ENCODE assay signal across 10 cellular contexts in the genomic region with DNA sequence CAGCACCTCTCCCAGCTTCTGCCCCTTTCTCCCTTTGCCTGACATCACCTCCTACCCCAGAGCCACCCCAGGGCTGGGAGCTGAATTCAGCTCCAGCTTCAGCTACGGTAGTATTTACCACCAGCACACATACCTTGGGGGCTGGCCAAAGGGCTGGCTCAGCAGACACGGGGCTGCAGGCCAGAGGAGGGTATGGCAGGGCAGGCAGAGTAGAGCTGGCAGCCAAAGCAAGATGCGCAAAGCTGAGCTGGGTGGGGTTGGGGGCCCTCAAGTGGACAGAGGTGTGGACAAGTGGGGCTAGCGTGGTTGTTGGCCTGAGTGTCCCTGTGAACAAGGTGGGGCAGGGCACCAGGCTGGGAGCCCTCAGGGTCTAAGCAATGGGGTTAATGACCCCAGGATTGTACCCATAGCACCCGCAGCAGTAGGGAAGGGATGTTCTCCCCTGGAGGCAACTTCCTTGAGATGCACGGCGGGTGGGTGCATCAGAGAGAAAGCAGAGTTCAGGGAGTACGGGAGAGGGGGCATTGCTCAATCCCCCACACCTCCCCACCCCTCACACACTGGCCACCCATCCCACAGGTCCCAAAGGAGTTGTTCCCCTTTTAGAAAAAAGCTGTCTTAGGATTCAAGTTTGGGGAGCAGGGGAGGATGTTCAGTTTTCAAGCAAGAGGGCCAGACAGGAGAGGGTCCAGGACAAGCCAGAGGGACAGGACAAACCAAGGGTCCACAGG. TPM values are rescaled to one million over a fixed set of nuclear protein-coding genes. Genes with fewer than 3 reads are reported as not detected.
DNase-seq lines count a peak whose midpoint lies in the region; ATAC-seq and TF ChIP-seq lines count a peak whose summit lies in the region.
"Had no signal": no experiment of that assay in that cellular context is flagged by ENCODE, and none has a peak within 500 bp of the region (broad histone marks: within the 10 kb centered on the region; RNA-seq: fewer than 3 reads in every experiment).

No MANE protein-coding gene starts in this region.

- TF ChIP-seq POLR2A in prostate gland (IDR thresholded peaks at IDR 0.05): no peak

- H3K27me3 Mint-ChIP-seq in CD4-positive, alpha-beta T cell: no peaks in the 10 kb centered on the region

- H3K4me3 ChIP-seq in RWPE2 (ENCODE audit: severe bottlenecking): no peak overlapping the region
- peak overlapping the region; percentile 25 for H3K4me3 ChIP-seq in rectal smooth muscle tissue (ENCODE audit: low read length)
- no peak overlapping the region for H3K4me3 ChIP-seq in prostate gland

- DNase-seq in CD4-positive, alpha-beta T cell: no peak
- DNase-seq in RWPE2 (ENCODE audit: low spot score): no peak
- peak; percentile 43 for DNase-seq in fibroblast of peridontal ligament (ENCODE audit: extremely low read depth)
- no peak for DNase-seq in NCI-H1930 (lab: John Stamatoyannopoulos, UW)
- no peak for DNase-seq in foreskin keratinocyte
- DNase-seq in prostate gland (ENCODE audit: low spot score): no peak
- DNase-seq: GF-D8 had no signal

- no peak for TF ChIP-seq CTCF in CD4-positive, alpha-beta T cell (IDR thresholded peaks at IDR 0.05)
- TF ChIP-seq CTCF in RWPE2 (IDR thresholded peaks at IDR 0.05; ENCODE audit: poor library complexity, severe bottlenecking) (no peak), foreskin keratinocyte (conservative IDR thresholded peaks at IDR 0.05) (no peak), prostate gland (IDR thresholded peaks at IDR 0.05) (no peak)

- no peak for ATAC-seq in CD4-positive, alpha-beta T cell (ENCODE audit: poor library complexity)
- no peak for ATAC-seq in RWPE2 (ENCODE audit: low read depth)
- no peak for ATAC-seq in GM18870 (IDR thresholded peaks at IDR 0.05; ENCODE audit: unreplicated experiment)
- no peak for ATAC-seq in foreskin keratinocyte

- H3K4me3 Mint-ChIP-seq in CD4-positive, alpha-beta T cell: peak overlapping the region; percentile 38

- H3K27ac ChIP-seq in CD4-positive, alpha-beta T cell (ENCODE audit: low read depth, low read length): peak overlapping the region; percentile 65
- H3K27ac ChIP-seq in RWPE2 (ENCODE audit: poor library complexity, severe bottlenecking): peak overlapping the region; percentile 87
- H3K27ac ChIP-seq in rectal smooth muscle tissue (ENCODE audit: low read depth, low read length): peak overlapping the region; percentile 54
- H3K27ac ChIP-seq in foreskin keratinocyte: no peak overlapping the region
- peak overlapping the region in 1 of 2 donors; percentile 36 for H3K27ac ChIP-seq in prostate gland

- peaks cover 98% of the 10 kb centered on the region for H3K4me1 Mint-ChIP-seq in CD4-positive, alpha-beta T cell (ENCODE audit: low read depth)

- no peaks in the 10 kb centered on the region for H3K27me3 ChIP-seq in CD4-positive, alpha-beta T cell (ENCODE audit: control insufficient read depth, insufficient read depth, low read length)
- H3K27me3 ChIP-seq in RWPE2 (ENCODE audit: insufficient read depth, poor library complexity, severe bottlenecking): no peaks in the 10 kb centered on the region
- no peaks in the 10 kb centered on the region for H3K27me3 ChIP-seq in rectal smooth muscle tissue (ENCODE audit: control insufficient read depth, insufficient read depth, low read length)
- H3K27me3 ChIP-seq in foreskin keratinocyte: no peaks in the 10 kb centered on the region
- no peaks in the 10 kb centered on the region for H3K27me3 ChIP-seq in prostate gland (replicated peaks; ENCODE audit: insufficient read depth)

- H3K36me3 Mint-ChIP-seq in CD4-positive, alpha-beta T cell (ENCODE audit: low read depth): peaks cover 96% of the 10 kb centered on the region

- peaks cover 43% of the 10 kb centered on the region for H3K4me1 ChIP-seq in RWPE2 (ENCODE audit: insufficient read depth, poor library complexity, severe bottlenecking)
- peaks cover 41% of the 10 kb centered on the region for H3K4me1 ChIP-seq in rectal smooth muscle tissue (ENCODE audit: control insufficient read depth, insufficient read depth, low read length)
- peaks cover 13% of the 10 kb centered on the region for H3K4me1 ChIP-seq in foreskin keratinocyte
- H3K4me1 ChIP-seq in prostate gland (replicated peaks): no peaks in the 10 kb centered on the region

- POLR2A ChIA-PET in CD4-positive, alpha-beta T cell (lab: Charles Lee): interaction anchor here (1.0 to 14.6 kb wide), 4 partner anchors 7 to 38 kb away, joined by 4 to 416 read pairs (median 82); a partner anchor contains a TSS

- no peaks in the 10 kb centered on the region for H3K9me3 ChIP-seq in CD4-positive, alpha-beta T cell (ENCODE audit: control insufficient read depth, low read length)
- H3K9me3 ChIP-seq in RWPE2 (ENCODE audit: severe bottlenecking) (no peaks in the 10 kb centered on the region), prostate gland (no peaks in the 10 kb centered on the region)

- intact Hi-C loops in CD4-positive, alpha-beta T cell (cut with DNase I, micrococcal nuclease): no loop called here
- intact Hi-C loops in prostate gland (cut with DNase I): no loop called here

- peak overlapping the region; percentile 95 for H3K27ac Mint-ChIP-seq in CD4-positive, alpha-beta T cell

- no peaks in the 10 kb centered on the region for H3K36me3 ChIP-seq in RWPE2 (ENCODE audit: low read depth)
- peaks cover 20% of the 10 kb centered on the region for H3K36me3 ChIP-seq in rectal smooth muscle tissue (ENCODE audit: control insufficient read depth, insufficient read depth, low read length)
- no peaks in the 10 kb centered on the region for H3K36me3 ChIP-seq in prostate gland

- no peaks in the 10 kb centered on the region for H3K9me3 Mint-ChIP-seq in CD4-positive, alpha-beta T cell

- no peak overlapping the region for H3K9ac ChIP-seq in rectal smooth muscle tissue (ENCODE audit: low read length)

- CTCF ChIA-PET in CD4-positive, alpha-beta T cell (lab: Charles Lee): interaction anchor here (1.3 to 2.7 kb wide), 2 partner anchors 8 to 39 kb away, joined by 3 to 19 read pairs; a partner anchor contains a TSS

- WGBS in prostate gland: 58% methylated on average over 8 of the region's 8 CpGs

RNA-seq across cellular contexts. Expression of a gene that starts 8.0 kb away (rescaled TPM):
- total RNA-seq in CD4-positive, alpha-beta T cell: 10 to 100 TPM; 86.2 to 91.4 TPM
- 4.0 and 5.2 TPM in 2 replicates for total RNA-seq in foreskin keratinocyte
- 5.2 and 6.1 TPM in 2 replicates for polyA plus RNA-seq in foreskin keratinocyte
- 10 to 100 TPM; 23.1 to 40.2 TPM for total RNA-seq in prostate gland
- total RNA-seq: H1 had no signal

RNA-seq across cellular contexts. Expression of a gene that starts 45.8 kb away (rescaled TPM):
- under 1 TPM; 0.25 to 0.36 TPM for total RNA-seq in CD4-positive, alpha-beta T cell
- total RNA-seq in foreskin keratinocyte: not detected in 2 replicates
- not detected in 2 replicates for polyA plus RNA-seq in foreskin keratinocyte
- total RNA-seq in prostate gland: under 1 TPM in 1 of 2 donors, not detected in 1; 0.11 TPM
